ENCODE assay signal across 8 cellular contexts in the genomic region with DNA sequence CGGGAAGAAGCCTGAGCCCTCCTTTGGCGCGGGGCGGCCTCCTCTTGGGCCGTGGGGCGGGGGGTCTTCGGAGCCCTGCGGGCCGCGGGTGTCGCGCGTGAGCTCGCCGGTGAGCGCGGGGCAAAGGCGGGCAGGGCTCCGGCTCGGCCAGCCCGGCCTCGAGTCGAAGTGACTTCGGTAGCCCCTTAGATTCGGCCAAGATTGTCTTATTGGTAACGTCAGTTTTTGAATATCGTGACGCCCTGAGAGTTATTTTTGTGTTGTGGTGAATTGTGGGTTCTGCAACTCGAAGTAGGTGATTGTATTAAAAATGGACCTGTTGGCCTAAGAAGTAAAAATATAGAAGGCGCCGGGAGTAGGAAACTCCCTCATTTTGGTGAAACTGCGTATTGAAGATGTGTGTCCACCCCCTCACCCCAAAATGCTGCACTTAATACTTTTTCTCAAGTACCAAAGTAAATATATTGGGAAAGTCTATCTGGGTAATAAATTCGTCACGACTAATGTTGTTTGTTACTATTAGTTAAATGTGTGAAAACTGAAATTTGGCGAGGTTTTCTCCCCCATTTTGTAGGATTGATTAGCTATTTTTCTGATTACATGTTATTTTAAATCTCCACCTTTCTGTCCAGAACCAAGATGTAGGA. TPM values are rescaled to one million over a fixed set of nuclear protein-coding genes. Genes with fewer than 3 reads are reported as not detected.
DNase-seq lines count a peak whose midpoint lies in the region; ATAC-seq and TF ChIP-seq lines count a peak whose summit lies in the region.

No MANE protein-coding gene starts in this region.

- TF ChIP-seq POLR2A in right lobe of liver (IDR thresholded peaks at IDR 0.05) (no peak), thyroid gland (IDR thresholded peaks at IDR 0.05) (no peak)

- H3K9me3 ChIP-seq in right lobe of liver (no peaks in the 10 kb centered on the region), thyroid gland (no peaks in the 10 kb centered on the region)

- H3K36me3 ChIP-seq in right lobe of liver (peaks cover 0 to 17% (median 3%) of the 10 kb centered on the region in 4 donors), thyroid gland (peaks cover 4% of the 10 kb centered on the region in 2 donors)

- H3K27me3 ChIP-seq in right lobe of liver (no peaks in the 10 kb centered on the region), thyroid gland (no peaks in the 10 kb centered on the region)

- H3K4me1 ChIP-seq in right lobe of liver (peaks cover 0 to 34% (median 12%) of the 10 kb centered on the region in 4 donors), thyroid gland (peaks cover 28 to 35% of the 10 kb centered on the region in 2 donors)

- ATAC-seq in GM21515 (IDR thresholded peaks at IDR 0.05; ENCODE audit: unreplicated experiment): peak; percentile 11
- ATAC-seq in right lobe of liver: peak; percentile 9 to 24 (median 19)

- intact Hi-C loops in right lobe of liver (cut with DNase I) (loop anchor here in 1 of 2 donors (10.0 kb wide), 1 partner anchor 98 kb away; a partner anchor contains a TSS), thyroid gland (cut with DNase I) (loop anchor here (10.0 kb wide), 1 partner anchor 88 kb away; no protein-coding TSS in a partner anchor)

- under 1% methylated on average over 17 of the region's 35 CpGs for WGBS in right lobe of liver (ENCODE audit: insufficient coverage, low coverage, low lambda C conversion rate, missing lambda C conversion rate)
- WGBS in thyroid gland, 2 donors: 0 to 1% methylated on average over 24 to 32 of the region's 35 CpGs

- TF ChIP-seq CTCF in cardiac fibroblast (IDR thresholded peaks at IDR 0.05; ENCODE audit: low read depth, low read length): no peak
- TF ChIP-seq CTCF in right lobe of liver (IDR thresholded peaks at IDR 0.05): no peak
- TF ChIP-seq CTCF in thyroid gland (IDR thresholded peaks at IDR 0.05): no peak

- H3K27ac ChIP-seq in right lobe of liver (peak overlapping the region; percentile 91 to 98 (median 97)), thyroid gland (peak overlapping the region; percentile 99)

- H3K4me3 ChIP-seq in cardiac fibroblast (replicated peaks in 1 of 2; ENCODE audit: low read depth in 2 of 2, low read length in 2 of 2): peak overlapping the region; percentile 95 to 99
- peak overlapping the region; percentile 73 to 93 (median 90) for H3K4me3 ChIP-seq in right lobe of liver
- H3K4me3 ChIP-seq in thyroid gland (replicated peaks in 1 of 3): peak overlapping the region; percentile 90 to 99 (median 99)

- peak; percentile 63 for DNase-seq in COLO668 (lab: John Stamatoyannopoulos, UW; ENCODE audit: unreplicated experiment)
- peak; percentile 28 for DNase-seq in MV-4-11 (lab: John Stamatoyannopoulos, UW)
- DNase-seq in cardiac fibroblast (ENCODE audit: low read depth in 2 of 2): peak; percentile 28 to 31
- no peak for DNase-seq in right lobe of liver
- DNase-seq in thyroid gland: no peak
- DNase-seq in NCI-H446 treated with DMSO at 0.1 percent for 48 hours (lab: John Stamatoyannopoulos, UW): no peak
- no peak for DNase-seq in HPDE6-E6E7 (ENCODE audit: extremely low spot score)

RNA-seq across cellular contexts. Expression of a gene that starts 0.7 kb away (rescaled TPM):
- 10 to 100 TPM; 20.1 to 41.2 (median 29.8) TPM for total RNA-seq in right lobe of liver
- total RNA-seq in thyroid gland: 100 to 1,000 TPM; 105 to 203 (median 132) TPM

Comparison
In these comparisons a context has a peak if more than half of its experiments do, and no peak if none do; other contexts are left out.
1. DNase-seq: peak in COLO668 (single experiment), MV-4-11 (single experiment) and cardiac fibroblast (2 of 2); none in right lobe of liver (0 of 3), thyroid gland (0 of 2), NCI-H446 treated with DMSO at 0.1 percent for 48 hours (single experiment) and HPDE6-E6E7 (single experiment).
2. Peak in every context shown above with its lines, with median percentiles within 50 percentile points of each other: H3K4me3 ChIP-seq.